Comparison of ENCODE assay signal across 8 cellular contexts in the genomic region with DNA sequence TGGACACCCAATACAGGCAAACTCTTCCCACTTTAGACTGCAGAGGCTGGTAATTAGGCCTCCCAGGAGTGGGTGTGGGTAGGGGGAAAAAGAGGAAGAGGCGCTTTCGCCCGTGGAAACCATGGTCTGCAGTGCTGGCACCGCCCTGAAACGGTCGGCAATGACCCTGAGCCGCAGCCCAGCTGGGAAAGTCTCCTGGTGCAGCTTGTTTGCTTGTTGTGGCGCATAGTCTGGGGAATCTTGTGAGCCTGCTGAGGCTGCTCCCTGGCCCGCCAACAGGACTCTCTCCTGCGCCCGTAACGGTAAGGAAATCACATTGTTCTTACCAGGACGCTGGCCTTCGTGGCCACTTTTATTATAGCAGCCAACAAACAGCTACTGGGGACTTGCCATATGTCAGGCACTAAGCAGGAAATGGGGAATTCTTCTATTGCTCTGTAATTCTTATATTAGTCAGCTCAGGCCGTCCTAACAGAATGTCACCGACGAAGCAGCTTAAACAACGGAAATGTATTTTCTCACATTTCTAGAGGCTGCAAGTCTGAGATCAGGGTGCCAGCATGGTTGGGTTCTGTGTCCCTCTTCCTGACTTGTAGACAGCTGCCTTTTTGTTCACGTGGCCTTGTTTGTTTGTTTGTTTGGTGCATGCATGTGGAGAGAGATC. TPM values are rescaled to one million over a fixed set of nuclear protein-coding genes. Genes with fewer than 3 reads are reported as not detected.
DNase-seq lines count a peak whose midpoint lies in the region; ATAC-seq and TF ChIP-seq lines count a peak whose summit lies in the region.

No MANE protein-coding gene starts in this region.

- in situ Hi-C loops in transverse colon (cut with MboI; ENCODE audit: low pct_ligation_motif_present in 1 of 4, low pct_unique_long_range_greater_than_20kb in 1 of 4, low sequenced_read_pairs in 3 of 4), result loop anchor here in 1 of 4 donors (25.0 kb wide), 1 partner anchor 324 kb away; no protein-coding TSS in a partner anchor

- no peak for DNase-seq in activated T-cell treated with anti-CD3 and anti-CD28 coated beads, Interleukin-2, amount 50 U/mL, for 24 hours
- DNase-seq in activated T-cell treated with anti-CD3 and anti-CD28 coated beads, Interleukin-2, amount 50 U/mL, for 1 hour, result no peak
- DNase-seq in NB4 (ENCODE audit: low read depth) (peak; percentile 25), glomerular visceral epithelial cell (ENCODE audit: extremely low spot score) (peak; percentile 25), transverse colon (no peak), HPDE6-E6E7 (ENCODE audit: extremely low spot score) (no peak)
- no peak for DNase-seq in effector CD8-positive, alpha-beta T cell (lab: John Stamatoyannopoulos, UW)

- H3K4me3 ChIP-seq in NB4 (ENCODE audit: low read depth, low read length) (no peak overlapping the region), transverse colon (no peak overlapping the region)

- no peaks in the 10 kb centered on the region for H3K36me3 Mint-ChIP-seq in activated T-cell treated with anti-CD3 and anti-CD28 coated beads, Interleukin-2, amount 50 U/mL, for 24 hours (ENCODE audit: low read depth)

- H3K4me3 Mint-ChIP-seq in activated T-cell treated with anti-CD3 and anti-CD28 coated beads, Interleukin-2, amount 50 U/mL, for 24 hours, result no peak overlapping the region

- H3K36me3 ChIP-seq in transverse colon, result no peaks in the 10 kb centered on the region

- no peak for ATAC-seq in HG02938 (IDR thresholded peaks at IDR 0.05; ENCODE audit: unreplicated experiment)

- TF ChIP-seq CTCF in NB4 (IDR thresholded peaks at IDR 0.05; ENCODE audit: low read depth, low read length), result no peak
- TF ChIP-seq CTCF in transverse colon (IDR thresholded peaks at IDR 0.05), result no peak

- no peaks in the 10 kb centered on the region for H3K27me3 ChIP-seq in transverse colon

- H3K4me1 Mint-ChIP-seq in activated T-cell treated with anti-CD3 and anti-CD28 coated beads, Interleukin-2, amount 50 U/mL, for 24 hours (ENCODE audit: low read depth), result peaks cover 31% of the 10 kb centered on the region

- H3K27me3 Mint-ChIP-seq in activated T-cell treated with anti-CD3 and anti-CD28 coated beads, Interleukin-2, amount 50 U/mL, for 24 hours, result no peaks in the 10 kb centered on the region

- TF ChIP-seq POLR2A in NB4 (IDR thresholded peaks at IDR 0.05; ENCODE audit: extremely low read depth, insufficient read length) (no peak), transverse colon (IDR thresholded peaks at IDR 0.05) (no peak)

- 44 to 46% methylated on average over 6 to 18 of the region's 19 CpGs for WGBS in transverse colon (ENCODE audit: low coverage in 1 of 2), 2 donors

- peak overlapping the region; percentile 34 for H3K27ac Mint-ChIP-seq in activated T-cell treated with anti-CD3 and anti-CD28 coated beads, Interleukin-2, amount 50 U/mL, for 24 hours

- H3K9me3 ChIP-seq in transverse colon, result no peaks in the 10 kb centered on the region

- peaks cover 0 to 8% (median 2%) of the 10 kb centered on the region in 4 donors for H3K4me1 ChIP-seq in transverse colon

- H3K27ac ChIP-seq in transverse colon, result peak overlapping the region in 3 of 4 donors; percentile 18 to 32 (median 19)

- no peak for TF ChIP-seq EP300 in transverse colon (IDR thresholded peaks at IDR 0.05; ENCODE audit: low read depth)

- intact Hi-C loops in transverse colon (cut with DNase I; ENCODE audit: low total_unique reads), result no loop called here

- no peaks in the 10 kb centered on the region for H3K9me3 Mint-ChIP-seq in activated T-cell treated with anti-CD3 and anti-CD28 coated beads, Interleukin-2, amount 50 U/mL, for 24 hours

RNA-seq across cellular contexts. Expression of a gene that starts 52.5 kb away (rescaled TPM):
- total RNA-seq in transverse colon, result 10 to 100 TPM; 16.2 to 24.3 (median 20.7) TPM

Comparison
In these comparisons a context has a peak if more than half of its experiments do, and no peak if none do; other contexts are left out.
1. DNase-seq: peak in NB4 (single experiment) and glomerular visceral epithelial cell (single experiment); none in activated T-cell treated with anti-CD3 and anti-CD28 coated beads, Interleukin-2, amount 50 U/mL, for 24 hours (single experiment), activated T-cell treated with anti-CD3 and anti-CD28 coated beads, Interleukin-2, amount 50 U/mL, for 1 hour (single experiment), transverse colon (single experiment), effector CD8-positive, alpha-beta T cell (single experiment) and HPDE6-E6E7 (single experiment).